ENCODE assay signal across 1 cellular context in the genomic region with DNA sequence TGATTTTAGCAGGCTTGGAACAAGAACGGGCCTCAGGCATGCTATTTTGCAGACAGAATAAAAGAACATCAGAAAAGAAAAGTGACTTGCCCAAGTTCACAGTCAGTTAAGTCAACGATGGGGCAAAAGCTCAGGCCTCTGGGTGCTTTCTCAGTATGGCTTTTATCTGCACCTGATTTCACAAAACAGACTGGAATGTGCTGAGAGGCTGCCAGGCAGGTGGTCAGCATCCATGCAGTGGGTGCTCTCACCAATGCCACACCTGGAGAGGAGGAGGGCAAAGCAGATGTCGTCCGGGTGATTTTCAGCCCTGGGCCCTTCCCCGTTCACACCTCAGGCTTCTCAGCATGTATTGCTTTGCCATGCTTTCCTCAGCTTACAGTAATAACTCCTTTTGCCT.
TF ChIP-seq lines count a peak whose summit lies in the region.

No MANE protein-coding gene starts in this region.

TF ChIP-seq in H1, 55 proteins besides CTCF, POLR2A, EP300 and RAD21:
- no peak for TF ChIP-seq CBX8 (IDR thresholded peaks at IDR 0.05; ENCODE audit: borderline replicate concordance, low read depth, low read length)
- no peak for TF ChIP-seq SP2 (IDR thresholded peaks at IDR 0.05; ENCODE audit: low read length)
- TF ChIP-seq, protein P1, sequence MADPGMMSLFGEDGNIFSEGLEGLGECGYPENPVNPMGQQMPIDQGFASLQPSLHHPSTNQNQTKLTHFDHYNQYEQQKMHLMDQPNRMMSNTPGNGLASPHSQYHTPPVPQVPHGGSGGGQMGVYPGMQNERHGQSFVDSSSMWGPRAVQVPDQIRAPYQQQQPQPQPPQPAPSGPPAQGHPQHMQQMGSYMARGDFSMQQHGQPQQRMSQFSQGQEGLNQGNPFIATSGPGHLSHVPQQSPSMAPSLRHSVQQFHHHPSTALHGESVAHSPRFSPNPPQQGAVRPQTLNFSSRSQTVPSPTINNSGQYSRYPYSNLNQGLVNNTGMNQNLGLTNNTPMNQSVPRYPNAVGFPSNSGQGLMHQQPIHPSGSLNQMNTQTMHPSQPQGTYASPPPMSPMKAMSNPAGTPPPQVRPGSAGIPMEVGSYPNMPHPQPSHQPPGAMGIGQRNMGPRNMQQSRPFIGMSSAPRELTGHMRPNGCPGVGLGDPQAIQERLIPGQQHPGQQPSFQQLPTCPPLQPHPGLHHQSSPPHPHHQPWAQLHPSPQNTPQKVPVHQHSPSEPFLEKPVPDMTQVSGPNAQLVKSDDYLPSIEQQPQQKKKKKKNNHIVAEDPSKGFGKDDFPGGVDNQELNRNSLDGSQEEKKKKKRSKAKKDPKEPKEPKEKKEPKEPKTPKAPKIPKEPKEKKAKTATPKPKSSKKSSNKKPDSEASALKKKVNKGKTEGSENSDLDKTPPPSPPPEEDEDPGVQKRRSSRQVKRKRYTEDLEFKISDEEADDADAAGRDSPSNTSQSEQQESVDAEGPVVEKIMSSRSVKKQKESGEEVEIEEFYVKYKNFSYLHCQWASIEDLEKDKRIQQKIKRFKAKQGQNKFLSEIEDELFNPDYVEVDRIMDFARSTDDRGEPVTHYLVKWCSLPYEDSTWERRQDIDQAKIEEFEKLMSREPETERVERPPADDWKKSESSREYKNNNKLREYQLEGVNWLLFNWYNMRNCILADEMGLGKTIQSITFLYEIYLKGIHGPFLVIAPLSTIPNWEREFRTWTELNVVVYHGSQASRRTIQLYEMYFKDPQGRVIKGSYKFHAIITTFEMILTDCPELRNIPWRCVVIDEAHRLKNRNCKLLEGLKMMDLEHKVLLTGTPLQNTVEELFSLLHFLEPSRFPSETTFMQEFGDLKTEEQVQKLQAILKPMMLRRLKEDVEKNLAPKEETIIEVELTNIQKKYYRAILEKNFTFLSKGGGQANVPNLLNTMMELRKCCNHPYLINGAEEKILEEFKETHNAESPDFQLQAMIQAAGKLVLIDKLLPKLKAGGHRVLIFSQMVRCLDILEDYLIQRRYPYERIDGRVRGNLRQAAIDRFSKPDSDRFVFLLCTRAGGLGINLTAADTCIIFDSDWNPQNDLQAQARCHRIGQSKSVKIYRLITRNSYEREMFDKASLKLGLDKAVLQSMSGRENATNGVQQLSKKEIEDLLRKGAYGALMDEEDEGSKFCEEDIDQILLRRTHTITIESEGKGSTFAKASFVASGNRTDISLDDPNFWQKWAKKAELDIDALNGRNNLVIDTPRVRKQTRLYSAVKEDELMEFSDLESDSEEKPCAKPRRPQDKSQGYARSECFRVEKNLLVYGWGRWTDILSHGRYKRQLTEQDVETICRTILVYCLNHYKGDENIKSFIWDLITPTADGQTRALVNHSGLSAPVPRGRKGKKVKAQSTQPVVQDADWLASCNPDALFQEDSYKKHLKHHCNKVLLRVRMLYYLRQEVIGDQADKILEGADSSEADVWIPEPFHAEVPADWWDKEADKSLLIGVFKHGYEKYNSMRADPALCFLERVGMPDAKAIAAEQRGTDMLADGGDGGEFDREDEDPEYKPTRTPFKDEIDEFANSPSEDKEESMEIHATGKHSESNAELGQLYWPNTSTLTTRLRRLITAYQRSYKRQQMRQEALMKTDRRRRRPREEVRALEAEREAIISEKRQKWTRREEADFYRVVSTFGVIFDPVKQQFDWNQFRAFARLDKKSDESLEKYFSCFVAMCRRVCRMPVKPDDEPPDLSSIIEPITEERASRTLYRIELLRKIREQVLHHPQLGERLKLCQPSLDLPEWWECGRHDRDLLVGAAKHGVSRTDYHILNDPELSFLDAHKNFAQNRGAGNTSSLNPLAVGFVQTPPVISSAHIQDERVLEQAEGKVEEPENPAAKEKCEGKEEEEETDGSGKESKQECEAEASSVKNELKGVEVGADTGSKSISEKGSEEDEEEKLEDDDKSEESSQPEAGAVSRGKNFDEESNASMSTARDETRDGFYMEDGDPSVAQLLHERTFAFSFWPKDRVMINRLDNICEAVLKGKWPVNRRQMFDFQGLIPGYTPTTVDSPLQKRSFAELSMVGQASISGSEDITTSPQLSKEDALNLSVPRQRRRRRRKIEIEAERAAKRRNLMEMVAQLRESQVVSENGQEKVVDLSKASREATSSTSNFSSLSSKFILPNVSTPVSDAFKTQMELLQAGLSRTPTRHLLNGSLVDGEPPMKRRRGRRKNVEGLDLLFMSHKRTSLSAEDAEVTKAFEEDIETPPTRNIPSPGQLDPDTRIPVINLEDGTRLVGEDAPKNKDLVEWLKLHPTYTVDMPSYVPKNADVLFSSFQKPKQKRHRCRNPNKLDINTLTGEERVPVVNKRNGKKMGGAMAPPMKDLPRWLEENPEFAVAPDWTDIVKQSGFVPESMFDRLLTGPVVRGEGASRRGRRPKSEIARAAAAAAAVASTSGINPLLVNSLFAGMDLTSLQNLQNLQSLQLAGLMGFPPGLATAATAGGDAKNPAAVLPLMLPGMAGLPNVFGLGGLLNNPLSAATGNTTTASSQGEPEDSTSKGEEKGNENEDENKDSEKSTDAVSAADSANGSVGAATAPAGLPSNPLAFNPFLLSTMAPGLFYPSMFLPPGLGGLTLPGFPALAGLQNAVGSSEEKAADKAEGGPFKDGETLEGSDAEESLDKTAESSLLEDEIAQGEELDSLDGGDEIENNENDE (IDR thresholded peaks at IDR 0.05; ENCODE audit: insufficient replicate concordance, low read length) = no peak
- no peak for TF ChIP-seq FOSL1 (IDR thresholded peaks at IDR 0.05; ENCODE audit: insufficient read depth, low read depth, low read length)
- TF ChIP-seq CREB1 (IDR thresholded peaks at IDR 0.05) = no peak
- TF ChIP-seq, protein P2, sequence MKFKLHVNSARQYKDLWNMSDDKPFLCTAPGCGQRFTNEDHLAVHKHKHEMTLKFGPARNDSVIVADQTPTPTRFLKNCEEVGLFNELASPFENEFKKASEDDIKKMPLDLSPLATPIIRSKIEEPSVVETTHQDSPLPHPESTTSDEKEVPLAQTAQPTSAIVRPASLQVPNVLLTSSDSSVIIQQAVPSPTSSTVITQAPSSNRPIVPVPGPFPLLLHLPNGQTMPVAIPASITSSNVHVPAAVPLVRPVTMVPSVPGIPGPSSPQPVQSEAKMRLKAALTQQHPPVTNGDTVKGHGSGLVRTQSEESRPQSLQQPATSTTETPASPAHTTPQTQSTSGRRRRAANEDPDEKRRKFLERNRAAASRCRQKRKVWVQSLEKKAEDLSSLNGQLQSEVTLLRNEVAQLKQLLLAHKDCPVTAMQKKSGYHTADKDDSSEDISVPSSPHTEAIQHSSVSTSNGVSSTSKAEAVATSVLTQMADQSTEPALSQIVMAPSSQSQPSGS (IDR thresholded peaks at IDR 0.05; ENCODE audit: low read length) = no peak
